In the genomic region with DNA sequence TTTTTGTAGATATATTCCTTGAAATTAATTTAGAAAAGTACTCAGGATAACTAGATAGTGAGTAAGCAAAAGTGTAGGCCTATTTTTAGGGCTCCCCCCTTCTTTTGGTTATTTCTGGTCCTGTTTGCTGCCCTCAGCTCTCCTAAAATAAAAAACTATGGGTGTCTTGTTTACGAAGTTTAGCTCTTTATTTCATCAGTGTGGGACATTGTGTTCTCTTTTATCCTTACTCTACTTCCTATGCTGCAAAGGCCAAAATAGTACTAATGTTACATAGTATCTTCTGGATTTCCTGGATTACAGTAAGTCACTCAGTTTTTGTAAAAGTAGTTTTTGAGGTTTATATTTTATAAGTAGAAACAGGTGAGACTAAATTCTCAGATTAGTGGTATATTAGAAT, we compare ENCODE assay signal across 13 cellular contexts. TPM values are rescaled to one million over a fixed set of nuclear protein-coding genes. Genes with fewer than 3 reads are reported as not detected.
DNase-seq lines count a peak whose midpoint lies in the region; ATAC-seq and TF ChIP-seq lines count a peak whose summit lies in the region.
"Had no signal": no experiment of that assay in that cellular context is flagged by ENCODE, and none has a peak within 500 bp of the region (broad histone marks: within the 10 kb centered on the region; RNA-seq: fewer than 3 reads in every experiment).

No MANE protein-coding gene starts in this region.

- no peaks in the 10 kb centered on the region for H3K27me3 Mint-ChIP-seq in activated naive CD8-positive, alpha-beta T cell
- no peaks in the 10 kb centered on the region for H3K27me3 Mint-ChIP-seq in activated naive CD8-positive, alpha-beta T cell treated with anti-CD3 and anti-CD28 coated beads, Interleukin-2, amount 50 U/mL, for 24 hours
- H3K27me3 Mint-ChIP-seq in neural crest cell (ENCODE audit: low read depth): no peaks in the 10 kb centered on the region

- H3K9me3 ChIP-seq in upper lobe of right lung: no peaks in the 10 kb centered on the region
- H3K9me3 ChIP-seq: colonic mucosa, pancreas had no signal

- peak overlapping the region; percentile 37 for H3K27ac ChIP-seq in upper lobe of right lung
- H3K27ac ChIP-seq: colonic mucosa had no signal

- H3K36me3 ChIP-seq in upper lobe of right lung: no peaks in the 10 kb centered on the region
- H3K36me3 ChIP-seq: colonic mucosa had no signal

- TF ChIP-seq CTCF in fibroblast of mammary gland (conservative IDR thresholded peaks at IDR 0.05; ENCODE audit: control insufficient read depth, insufficient read depth, low read depth, low read length) (no peak), neural crest cell (conservative IDR thresholded peaks at IDR 0.05) (no peak), upper lobe of right lung (IDR thresholded peaks at IDR 0.05) (no peak), GM10248 (IDR thresholded peaks at IDR 0.05; ENCODE audit: control extremely low read depth, extremely low read depth, low read depth, missing control alignments) (no peak)

- peaks cover 63% of the 10 kb centered on the region for H3K4me1 Mint-ChIP-seq in activated naive CD8-positive, alpha-beta T cell (ENCODE audit: low read depth)
- peaks cover 49% of the 10 kb centered on the region for H3K4me1 Mint-ChIP-seq in activated naive CD8-positive, alpha-beta T cell treated with anti-CD3 and anti-CD28 coated beads, Interleukin-2, amount 50 U/mL, for 24 hours
- H3K4me1 Mint-ChIP-seq in neural crest cell: peaks cover 29% of the 10 kb centered on the region

- no peak overlapping the region for H3K4me3 ChIP-seq in fibroblast of mammary gland (ENCODE audit: control insufficient read depth, low read depth, low read length)
- H3K4me3 ChIP-seq in upper lobe of right lung: no peak overlapping the region
- H3K4me3 ChIP-seq: colonic mucosa, pancreas had no signal

- H3K27me3 ChIP-seq in upper lobe of right lung: no peaks in the 10 kb centered on the region
- H3K27me3 ChIP-seq: colonic mucosa, pancreas had no signal

- POLR2A ChIA-PET in GM10248 (lab: Yijun Ruan, JAX): no interaction called here

- no peak for DNase-seq in activated naive CD8-positive, alpha-beta T cell treated with anti-CD3 and anti-CD28 coated beads, Interleukin-2, amount 50 U/mL, for 24 hours
- peak; percentile 58 for DNase-seq in fibroblast of mammary gland (ENCODE audit: low read depth)
- no peak for DNase-seq in neural crest cell (ENCODE audit: low read depth, low spot score)
- DNase-seq in upper lobe of right lung: no peak
- DNase-seq in GM10248 (ENCODE audit: extremely low spot score): no peak
- DNase-seq in OCI-M2 (lab: John Stamatoyannopoulos, UW; ENCODE audit: unreplicated experiment): no peak
- DNase-seq: activated CD4-positive, alpha-beta T cell treated with anti-CD3 and anti-CD28 coated beads, Interleukin-2, amount 50 U/mL, for 1 hour; colonic mucosa; OCI-M1; pancreas had no signal

- peaks cover 14% of the 10 kb centered on the region for H3K4me1 ChIP-seq in upper lobe of right lung
- H3K4me1 ChIP-seq: colonic mucosa had no signal

- intact Hi-C loops in upper lobe of right lung (cut with DNase I): no loop called here

- peak overlapping the region; percentile 66 for H3K27ac Mint-ChIP-seq in activated naive CD8-positive, alpha-beta T cell
- H3K27ac Mint-ChIP-seq in activated naive CD8-positive, alpha-beta T cell treated with anti-CD3 and anti-CD28 coated beads, Interleukin-2, amount 50 U/mL, for 24 hours: no peak overlapping the region
- H3K27ac Mint-ChIP-seq in neural crest cell (ENCODE audit: unreplicated experiment): no peak overlapping the region
- H3K27ac Mint-ChIP-seq: activated T-helper 2 cell treated with anti-CD3 and anti-CD28 coated beads, Interferon-gamma antibody, Interleukin-2, Interleukin-4, amounts not matched to agents 10 μg/mL and 5 μg/mL and 100 μg/mL, durations not matched to agents 14 hours and 24 hours and 36 hours had no signal

- ATAC-seq in activated naive CD8-positive, alpha-beta T cell treated with anti-CD3 and anti-CD28 coated beads, Interleukin-2, amount 50 U/mL, for 24 hours: no peak
- ATAC-seq in upper lobe of right lung: peak; percentile 52
- no peak for ATAC-seq in GM21447 (IDR thresholded peaks at IDR 0.05; ENCODE audit: unreplicated experiment)

- peak overlapping the region; percentile 52 for H3K4me3 Mint-ChIP-seq in activated naive CD8-positive, alpha-beta T cell
- no peak overlapping the region for H3K4me3 Mint-ChIP-seq in activated naive CD8-positive, alpha-beta T cell treated with anti-CD3 and anti-CD28 coated beads, Interleukin-2, amount 50 U/mL, for 24 hours
- H3K4me3 Mint-ChIP-seq in neural crest cell: peak overlapping the region; percentile 18

- peaks cover 19% of the 10 kb centered on the region for H3K36me3 Mint-ChIP-seq in activated naive CD8-positive, alpha-beta T cell
- H3K36me3 Mint-ChIP-seq in activated naive CD8-positive, alpha-beta T cell treated with anti-CD3 and anti-CD28 coated beads, Interleukin-2, amount 50 U/mL, for 24 hours (ENCODE audit: low read depth): peaks cover 24% of the 10 kb centered on the region
- peaks cover 4% of the 10 kb centered on the region for H3K36me3 Mint-ChIP-seq in neural crest cell (ENCODE audit: low read depth)

- CTCF ChIA-PET in GM10248 (lab: Yijun Ruan, JAX): interaction anchor here (1.1 kb wide), 1 partner anchor 15 kb away, joined by 3 read pairs; no protein-coding TSS in a partner anchor

- no peaks in the 10 kb centered on the region for H3K9me3 Mint-ChIP-seq in activated naive CD8-positive, alpha-beta T cell (ENCODE audit: low read depth)
- H3K9me3 Mint-ChIP-seq in activated naive CD8-positive, alpha-beta T cell treated with anti-CD3 and anti-CD28 coated beads, Interleukin-2, amount 50 U/mL, for 24 hours: no peaks in the 10 kb centered on the region
- peaks cover 6% of the 10 kb centered on the region for H3K9me3 Mint-ChIP-seq in neural crest cell

RNA-seq across cellular contexts. Expression of a gene that starts 15.4 kb away (rescaled TPM):
- total RNA-seq in neural crest cell (44.8 and 50.1 TPM in 2 replicates), upper lobe of right lung (51.2 TPM)
